ENCODE assay signal across 20 cellular contexts in genomic region chr5:53948598-53948997, GRCh38.
DNase-seq lines count a peak whose midpoint lies in the region; ATAC-seq, FAIRE-seq and TF ChIP-seq lines count a peak whose summit lies in the region.
"Had no signal": no experiment of that assay in that cellular context is flagged by ENCODE, and none has a peak within 500 bp of the region (broad histone marks: within the 10 kb centered on the region; RNA-seq: fewer than 3 reads in every experiment).

No MANE protein-coding gene starts in this region.

- H3K27ac ChIP-seq in A549 (no peak overlapping the region), IMR-90 (ENCODE audit: insufficient read depth, low read length) (no peak overlapping the region), neuronal stem cell (replicated peaks; ENCODE audit: low read length) (no peak overlapping the region)
- H3K27ac ChIP-seq: BLaER1, GM23248, HL-60 had no signal

- H3K23ac ChIP-seq in IMR-90 (ENCODE audit: low read depth, low read length) (no peak overlapping the region), neuronal stem cell (ENCODE audit: low read depth, low read length, poor library complexity) (no peak overlapping the region)

- CTCF ChIA-PET in A549 (lab: Yijun Ruan, JAX), result no interaction called here
- CTCF ChIA-PET in IMR-90 (lab: Yijun Ruan, JAX), result no interaction called here

- no peak overlapping the region for H3K14ac ChIP-seq in IMR-90 (replicated peaks; ENCODE audit: low read depth, low read length)
- H3K14ac ChIP-seq in neuronal stem cell (ENCODE audit: low read length), result no peak overlapping the region

- intact Hi-C loops in IMR-90 (cut with micrococcal nuclease), result no loop called here

- H3K4me2 ChIP-seq in A549 (no peak overlapping the region), IMR-90 (ENCODE audit: low read depth, low read length) (no peak overlapping the region), neuronal stem cell (ENCODE audit: insufficient read depth, low read length, poor library complexity, severe bottlenecking) (no peak overlapping the region)
- H3K4me2 ChIP-seq: BLaER1 had no signal

- H3K4me3 ChIP-seq in A549 (no peak overlapping the region), IMR-90 (ENCODE audit: insufficient read depth, low read depth, low read length) (no peak overlapping the region), neuronal stem cell (ENCODE audit: low read length in 2 of 2) (no peak overlapping the region)
- H3K4me3 ChIP-seq: BLaER1, GM12878, GM23248 had no signal

- POLR2A ChIA-PET in A549 (lab: Yijun Ruan, JAX) (no interaction called here), IMR-90 (lab: Charles Lee; ENCODE audit: unreplicated experiment) (no interaction called here)

- H3K9me3 ChIP-seq in A549 (no peaks in the 10 kb centered on the region), IMR-90 (ENCODE audit: control insufficient read depth, insufficient read depth, low read length) (no peaks in the 10 kb centered on the region), neuronal stem cell (replicated peaks in 1 of 2; ENCODE audit: control insufficient read depth in 2 of 2, insufficient read depth in 1 of 2, low read depth in 1 of 2, low read length in 2 of 2) (no peaks in the 10 kb centered on the region)

- ATAC-seq in A549 (no peak), IMR-90 (ENCODE audit: low read depth) (no peak), HG02970 (IDR thresholded peaks at IDR 0.05; ENCODE audit: low FRiP score, unreplicated experiment) (no peak)
- ATAC-seq: GM12878, HCT116 had no signal

- H2AK5ac ChIP-seq in IMR-90 (ENCODE audit: low read depth, low read length), result no peak overlapping the region
- no peak overlapping the region for H2AK5ac ChIP-seq in neuronal stem cell (ENCODE audit: low read depth, low read length)

- H2BK5ac ChIP-seq in IMR-90 (ENCODE audit: low read depth, low read length, poor library complexity, severe bottlenecking), result no peak overlapping the region
- H2BK5ac ChIP-seq in neuronal stem cell (ENCODE audit: low read length), result no peak overlapping the region

- no peak overlapping the region for H3K9ac ChIP-seq in IMR-90 (ENCODE audit: low read depth, low read length)
- no peak overlapping the region for H3K9ac ChIP-seq in neuronal stem cell (ENCODE audit: low read depth, low read length, poor library complexity)
- H3K9ac ChIP-seq: BLaER1, GM23248 had no signal

- H4K8ac ChIP-seq in IMR-90 (ENCODE audit: low read depth in 2 of 2, low read length in 2 of 2) (no peak overlapping the region), neuronal stem cell (ENCODE audit: low read depth, low read length) (no peak overlapping the region)

- no peak overlapping the region for H2AFZ ChIP-seq in IMR-90 (replicated peaks; ENCODE audit: low read length, poor library complexity)
- no peak overlapping the region for H2AFZ ChIP-seq in neuronal stem cell (ENCODE audit: low read length)
- H2AFZ ChIP-seq: GM23248 had no signal

- H4K20me1 ChIP-seq in IMR-90 (ENCODE audit: insufficient read depth, low read length), result no peaks in the 10 kb centered on the region
- H4K20me1 ChIP-seq: BLaER1 had no signal

- no peak overlapping the region for H3K18ac ChIP-seq in IMR-90 (ENCODE audit: low read depth, low read length)
- H3K18ac ChIP-seq in neuronal stem cell (ENCODE audit: low read length), result no peak overlapping the region

- no peak for FAIRE-seq in A549 (lab: Jason Lieb, UNC)
- FAIRE-seq: GM19239 had no signal

- no peaks in the 10 kb centered on the region for H3K79me1 ChIP-seq in IMR-90 (ENCODE audit: low read depth in 1 of 2, low read length in 2 of 2)
- H3K79me1 ChIP-seq in neuronal stem cell (ENCODE audit: low read depth, low read length), result no peaks in the 10 kb centered on the region

- dilution Hi-C loops in IMR-90 (cut with HindIII; ENCODE audit: low sequenced_read_pairs, unreplicated experiment), result no loop called here

- no peak overlapping the region for H3K56ac ChIP-seq in IMR-90 (ENCODE audit: extremely low read depth, insufficient read depth, low read length)

- H2BK15ac ChIP-seq in IMR-90 (ENCODE audit: low read depth, low read length) (no peak overlapping the region), neuronal stem cell (ENCODE audit: low read length) (no peak overlapping the region)

- H4K5ac ChIP-seq in IMR-90 (ENCODE audit: low read depth, low read length), result no peak overlapping the region

- no peaks in the 10 kb centered on the region for H3K36me3 ChIP-seq in IMR-90 (ENCODE audit: control insufficient read depth, insufficient read depth, low read length)
- no peaks in the 10 kb centered on the region for H3K36me3 ChIP-seq in neuronal stem cell (replicated peaks in 1 of 2; ENCODE audit: control insufficient read depth in 2 of 2, insufficient read depth in 2 of 2, low read length in 2 of 2)

- DNase-seq in A549 (ENCODE audit: low read depth in 1 of 2, low spot score in 1 of 2) (no peak), DMS79 treated with DMSO at 0.1 percent for 48 hours (lab: John Stamatoyannopoulos, UW) (peak; percentile 21), IMR-90 (no peak), renal cortical epithelial cell (ENCODE audit: low read depth) (peak; percentile 3), neuronal stem cell (ENCODE audit: low spot score) (no peak)
- DNase-seq: ACHN; AML-193; CD4-positive, alpha-beta memory T cell; DMS153; DND-41; EL; GM23248; H7; KG1 had no signal

- no peak overlapping the region for H3K4ac ChIP-seq in IMR-90 (ENCODE audit: low read depth, low read length)
- H3K4ac ChIP-seq in neuronal stem cell (ENCODE audit: low read length), result no peak overlapping the region

- H3K4me1 ChIP-seq in A549 (no peaks in the 10 kb centered on the region), IMR-90 (ENCODE audit: control insufficient read depth, insufficient read depth, low read length) (peaks cover 6% of the 10 kb centered on the region), neuronal stem cell (ENCODE audit: control insufficient read depth in 2 of 2, insufficient read depth in 1 of 2, low read depth in 1 of 2, low read length in 2 of 2) (peaks cover 0 to 3% of the 10 kb centered on the region in 2 donors)
- H3K4me1 ChIP-seq: BLaER1 had no signal

- TF ChIP-seq POLR2A in A549 (IDR thresholded peaks at IDR 0.05; ENCODE audit: low read length) (no peak), IMR-90 (IDR thresholded peaks at IDR 0.05; ENCODE audit: low read depth, low read length) (no peak)

- no TSS peak for BruUV-seq in IMR-90 (replicated peaks; lab: Mats Ljungman, UMichigan)

- TF ChIP-seq RAD21 in A549 (conservative IDR thresholded peaks at IDR 0.05 in 1 of 2, IDR thresholded peaks at IDR 0.05 in 1 of 2) (no peak), IMR-90 (IDR thresholded peaks at IDR 0.05; ENCODE audit: low read length) (no peak)

- 84% methylated on average over 4 of the region's 4 CpGs for WGBS in A549 (ENCODE audit: missing lambda C conversion rate)
- WGBS in IMR-90 (ENCODE audit: extremely low coverage in 2 of 2, insufficient read length in 1 of 2), 2 experiments, result no CpG with 5 or more reads among the region's 4 CpGs
- no CpG with 5 or more reads among the region's 4 CpGs for WGBS in neuronal stem cell (ENCODE audit: extremely low coverage in 2 of 2, insufficient read length in 2 of 2, insufficient replicate concordance in 1 of 2), 2 donors

- H4K91ac ChIP-seq in IMR-90 (ENCODE audit: insufficient read depth, low read depth, low read length) (no peak overlapping the region), neuronal stem cell (ENCODE audit: low read depth, low read length, poor library complexity) (no peak overlapping the region)

- in situ Hi-C loops in IMR-90 (cut with MboI; ENCODE audit: low sequenced_read_pairs), result no loop called here

- H3K27me3 ChIP-seq in IMR-90 (ENCODE audit: control insufficient read depth, insufficient read depth, low read length), result no peaks in the 10 kb centered on the region
- H3K27me3 ChIP-seq in neuronal stem cell (ENCODE audit: control insufficient read depth in 3 of 3, insufficient read depth in 3 of 3, low read depth in 1 of 3, low read length in 3 of 3), result no peaks in the 10 kb centered on the region
- H3K27me3 ChIP-seq: BLaER1 had no signal

- no peak overlapping the region for H2AK9ac ChIP-seq in IMR-90 (replicated peaks; ENCODE audit: low read depth, low read length, poor library complexity)

- H3K9me1 ChIP-seq in IMR-90 (ENCODE audit: insufficient read depth, low read length), result peaks cover 4% of the 10 kb centered on the region

- TF ChIP-seq EP300 in A549 (IDR thresholded peaks at IDR 0.05), result no peak

- TF ChIP-seq CTCF in A549 (IDR thresholded peaks at IDR 0.05) (no peak), IMR-90 (conservative IDR thresholded peaks at IDR 0.05; ENCODE audit: low read depth, low read length) (no peak)

- no peak overlapping the region for H2BK12ac ChIP-seq in neuronal stem cell (ENCODE audit: low read length)

- no peak overlapping the region for H2BK120ac ChIP-seq in IMR-90 (ENCODE audit: low read depth, low read length)
- H2BK120ac ChIP-seq in neuronal stem cell (ENCODE audit: low read depth, low read length), result no peak overlapping the region

- H2BK20ac ChIP-seq in IMR-90 (ENCODE audit: low read depth, low read length), result no peak overlapping the region

TF ChIP-seq in A549, 52 proteins besides CTCF, POLR2A, EP300 and RAD21:
- no peak for TF ChIP-seq PBX3 (IDR thresholded peaks at IDR 0.05)
- peak; percentile 96 for TF ChIP-seq MAFK (IDR thresholded peaks at IDR 0.05; ENCODE audit: partially characterized antibody)

TF ChIP-seq in IMR-90, 13 proteins besides CTCF, POLR2A, EP300 and RAD21:
- TF ChIP-seq BHLHE40 (IDR thresholded peaks at IDR 0.05; ENCODE audit: low read depth, low read length) (no peak), MAFK (IDR thresholded peaks at IDR 0.05; ENCODE audit: low read depth, low read length) (peak; percentile 97)

Comparison
In these comparisons a context has a peak if more than half of its experiments do, and no peak if none do; other contexts are left out.
1. DNase-seq: peak in DMS79 treated with DMSO at 0.1 percent for 48 hours (single experiment) and renal cortical epithelial cell (single experiment); none in A549 (0 of 2), IMR-90 (single experiment) and neuronal stem cell (single experiment).